28 cellular contexts compared by ENCODE assay signal in genomic region chr3:194543550-194543949, GRCh38.
"Had no signal": no experiment of that assay in that cellular context is flagged by ENCODE, and none has a peak within 500 bp of the region (broad histone marks: within the 10 kb centered on the region; RNA-seq: fewer than 3 reads in every experiment).

No MANE protein-coding gene starts in this region.

- ATAC-seq: effector memory CD8-positive, alpha-beta T cell; esophagus mucosa; foreskin keratinocyte; gastrocnemius medialis; gastroesophageal sphincter; heart left ventricle; heart right ventricle had no signal

- H3K27ac ChIP-seq: colonic mucosa, coronary artery, dorsolateral prefrontal cortex, epithelial cell of prostate, esophagus muscularis mucosa, esophagus squamous epithelium, foreskin keratinocyte, gastrocnemius medialis, gastroesophageal sphincter, heart left ventricle, heart right ventricle had no signal

- H3K4me1 ChIP-seq: colonic mucosa, esophagus squamous epithelium, foreskin keratinocyte, gastroesophageal sphincter had no signal

- H3K9me3 ChIP-seq: colonic mucosa, esophagus muscularis mucosa, esophagus squamous epithelium, gastrocnemius medialis, gastroesophageal sphincter had no signal

- H3K4me3 ChIP-seq: colonic mucosa, coronary artery, dorsolateral prefrontal cortex, esophagus muscularis mucosa, esophagus squamous epithelium, gastrocnemius medialis, gastroesophageal sphincter, heart left ventricle, heart right ventricle had no signal

- DNase-seq: colonic mucosa; cortex of kidney; dermis blood vessel endothelial cell; dorsolateral prefrontal cortex; effector CD4-positive, alpha-beta T cell; effector CD8-positive, alpha-beta T cell; effector memory CD4-positive, alpha-beta T cell; effector memory CD8-positive, alpha-beta T cell; endodermal cell; erythroblast; esophagus squamous epithelium; foreskin fibroblast; foreskin keratinocyte; foreskin melanocyte; gastrocnemius medialis; glutamatergic neuron; head of caudate nucleus; heart left ventricle; heart right ventricle had no signal

- H3K36me3 ChIP-seq: colonic mucosa, esophagus muscularis mucosa, esophagus squamous epithelium, gastrocnemius medialis, gastroesophageal sphincter, heart left ventricle, heart right ventricle had no signal

- FAIRE-seq: colon, endometrium, endothelial cell of umbilical vein, frontal cortex had no signal

- H3K27me3 ChIP-seq: colonic mucosa, dorsolateral prefrontal cortex, esophagus muscularis mucosa, esophagus squamous epithelium, foreskin keratinocyte, gastrocnemius medialis, gastroesophageal sphincter, heart left ventricle, heart right ventricle had no signal
